1 cellular context compared by ENCODE assay signal in genomic region chr9:137188490-137189296, GRCh38.
A peak's percentile ranks its signal among the peaks of the same experiment; 100 is the strongest.
TF ChIP-seq lines count a peak whose summit lies in the region.

TSS of gene ANAPC2 (minus strand) at chr9:137188560. CDS start at chr9:137188532, 28 bp downstream.
TSS of gene SSNA1 (plus strand) at chr9:137188676. CDS start at chr9:137188727, 51 bp downstream.

TF ChIP-seq in HepG2, 621 proteins besides CTCF, POLR2A, EP300 and RAD21 (continued from another document and continues in another):
- TF ChIP-seq NFKB2 (CRISPR knock-in tag; IDR thresholded peaks at IDR 0.05; ENCODE audit: borderline replicate concordance) (peak; percentile 71; the same call in 1 of the 2 replicates), ZNF644 (CRISPR knock-in tag; IDR thresholded peaks at IDR 0.05; ENCODE audit: low read depth) (no peak), U2AF2 (IDR thresholded peaks at IDR 0.05; ENCODE audit: low read depth, low read length) (no peak), NFYC (CRISPR knock-in tag; IDR thresholded peaks at IDR 0.05) (peak; percentile 66), ZNF674 (CRISPR knock-in tag; IDR thresholded peaks at IDR 0.05; ENCODE audit: low read depth) (no peak), ZNF264 (CRISPR knock-in tag; IDR thresholded peaks at IDR 0.05) (0 out of 2 replicates have a peak, but pooled peaks have one; percentile 27), MXD3 (CRISPR knock-in tag; IDR thresholded peaks at IDR 0.05) (peak; percentile 85), YY1 (IDR thresholded peaks at IDR 0.05; ENCODE audit: insufficient read depth, insufficient replicate concordance, low read depth, low read length) (peak; percentile 92), NCOA2 (CRISPR knock-in tag; IDR thresholded peaks at IDR 0.05) (peak; percentile 37; the same call in 1 of the 2 replicates), KAT8 (CRISPR knock-in tag; IDR thresholded peaks at IDR 0.05) (peak; percentile 100), ZNF512B (CRISPR knock-in tag; IDR thresholded peaks at IDR 0.05; ENCODE audit: borderline replicate concordance) (no peak), MED1 (CRISPR knock-in tag; IDR thresholded peaks at IDR 0.05) (peak; percentile 80), GABPB1 (CRISPR knock-in tag; IDR thresholded peaks at IDR 0.05) (peak; percentile 95), ETV5 (CRISPR knock-in tag; IDR thresholded peaks at IDR 0.05; ENCODE audit: borderline replicate concordance) (peak; percentile 67; the same call in 1 of the 2 replicates), NCOR1 (IDR thresholded peaks at IDR 0.05; ENCODE audit: borderline replicate concordance, low read length) (no peak; the same call in 1 of the 2 replicates), ZNF432 (CRISPR knock-in tag; IDR thresholded peaks at IDR 0.05; ENCODE audit: borderline replicate concordance) (no peak), FOXM1 (CRISPR knock-in tag; IDR thresholded peaks at IDR 0.05) (no peak), KLF15 (CRISPR knock-in tag; IDR thresholded peaks at IDR 0.05; ENCODE audit: borderline replicate concordance) (peak; percentile 44; the same call in 1 of the 2 replicates), HDAC1 (CRISPR knock-in tag; IDR thresholded peaks at IDR 0.05) (peak; percentile 100), ZBTB40 (IDR thresholded peaks at IDR 0.05) (no peak), ZBTB40 (CRISPR knock-in tag; IDR thresholded peaks at IDR 0.05) (peak; percentile 63), ZMYM4 (CRISPR knock-in tag; IDR thresholded peaks at IDR 0.05) (peak; percentile 87), ZNF558 (CRISPR knock-in tag; IDR thresholded peaks at IDR 0.05; ENCODE audit: borderline replicate concordance) (no peak), SNAPC4 (CRISPR knock-in tag; IDR thresholded peaks at IDR 0.05) (no peak), ZNF30 (CRISPR knock-in tag; IDR thresholded peaks at IDR 0.05) (no peak), AHR (CRISPR knock-in tag; IDR thresholded peaks at IDR 0.05) (no peak), SIX4 (CRISPR knock-in tag; IDR thresholded peaks at IDR 0.05) (peak; percentile 70), ZNF180 (CRISPR knock-in tag; IDR thresholded peaks at IDR 0.05; ENCODE audit: borderline replicate concordance, low read depth) (no peak; the same call in 1 of the 2 replicates), SKI (IDR thresholded peaks at IDR 0.05; ENCODE audit: partially characterized antibody) (peak; percentile 93), TFDP2 (CRISPR knock-in tag; IDR thresholded peaks at IDR 0.05) (peak; percentile 79), MATR3 (CRISPR knock-in tag; IDR thresholded peaks at IDR 0.05) (no peak), CEBPZ (IDR thresholded peaks at IDR 0.05; ENCODE audit: low read length) (no peak), ZNF441 (CRISPR knock-in tag; IDR thresholded peaks at IDR 0.05; ENCODE audit: borderline replicate concordance) (peak; percentile 44; the same call in 1 of the 2 replicates), ZNF772 (CRISPR knock-in tag; IDR thresholded peaks at IDR 0.05) (peak; percentile 70; the same call in 1 of the 2 replicates), WIZ (CRISPR knock-in tag; IDR thresholded peaks at IDR 0.05) (peak; percentile 82; the same call in 1 of the 2 replicates), CBFB (CRISPR knock-in tag; IDR thresholded peaks at IDR 0.05) (peak; percentile 91), KDM1A (CRISPR knock-in tag; IDR thresholded peaks at IDR 0.05) (no peak; the same call in 1 of the 2 replicates), SMYD3 (CRISPR knock-in tag; IDR thresholded peaks at IDR 0.05) (no peak)
